In genomic region chr22:35733036-35733435, GRCh38 we compare ENCODE assay signal across 38 cellular contexts. TPM values are rescaled to one million over a fixed set of nuclear protein-coding genes. Genes with fewer than 3 reads are reported as not detected.
"Had no signal": no experiment of that assay in that cellular context is flagged by ENCODE, and none has a peak within 500 bp of the region (broad histone marks: within the 10 kb centered on the region; RNA-seq: fewer than 3 reads in every experiment).

No MANE protein-coding gene starts in this region.

- DNase-seq: activated B cell treated with CpG ODN at 0.5 μM for 24 hours; activated CD4-positive, alpha-beta memory T cell treated with anti-CD3 and anti-CD28 coated beads for 36 hours; activated CD4-positive, alpha-beta T cell treated with anti-CD3 and anti-CD28 coated beads for 4 hours; activated CD4-positive, alpha-beta T cell treated with anti-CD3 and anti-CD28 coated beads, Interleukin-2, amount 10 ng/mL, durations not matched to agents 24 days and 14 days; activated CD4-positive, alpha-beta T cell treated with anti-CD3 and anti-CD28 coated beads, Interleukin-2, amount 50 U/mL, for 1 hour; activated CD4-positive, alpha-beta T cell treated with anti-CD3 and anti-CD28 coated beads, Interleukin-2, amount 50 U/mL, for 4 hours; activated CD4-positive, CD25-positive, alpha-beta regulatory T cell treated with anti-CD3 and anti-CD28 coated beads, Interleukin-2, amount 50 U/mL, for 72 hours; activated CD8-positive, alpha-beta T cell treated with anti-CD3 and anti-CD28 coated beads for 36 hours; activated effector memory CD4-positive, alpha-beta T cell treated with anti-CD3 and anti-CD28 coated beads, Interleukin-2, amount 50 U/mL, for 16 hours; activated gamma-delta T cell treated with Interleukin-2 at 50 U/mL for 16 hours; activated naive CD4-positive, alpha-beta T cell; activated naive CD4-positive, alpha-beta T cell treated with anti-CD3 and anti-CD28 coated beads for 36 hours; activated naive CD4-positive, alpha-beta T cell treated with anti-CD3 and anti-CD28 coated beads, Interleukin-2, amount 50 U/mL, for 16 hours; activated naive CD8-positive, alpha-beta T cell treated with anti-CD3 and anti-CD28 coated beads for 36 hours; activated T-cell treated with anti-CD3 and anti-CD28 coated beads for 4 hours; activated T-cell treated with anti-CD3 and anti-CD28 coated beads, Interleukin-2, amount 50 U/mL, for 1 hour; activated T-cell treated with anti-CD3 and anti-CD28 coated beads, Interleukin-2, amount 50 U/mL, for 4 hours; activated T-cell treated with anti-CD3 and anti-CD28 coated beads, Interleukin-2, amount 50 U/mL, for 72 hours; amniotic stem cell; aorta; brain microvascular endothelial cell; central memory CD4-positive, alpha-beta T cell; SW 1271; T-helper 1 cell; T-helper 2 cell; T-helper 9 cell had no signal

- H3K9me3 Mint-ChIP-seq: activated B cell treated with CpG ODN at 0.5 μM for 24 hours; activated CD4-positive, alpha-beta memory T cell treated with anti-CD3 and anti-CD28 coated beads for 36 hours; activated CD4-positive, alpha-beta T cell treated with anti-CD3 and anti-CD28 coated beads, Interleukin-2, amount 10 ng/mL, durations not matched to agents 24 days and 14 days; activated CD8-positive, alpha-beta T cell treated with anti-CD3 and anti-CD28 coated beads for 36 hours; activated naive CD4-positive, alpha-beta T cell treated with anti-CD3 and anti-CD28 coated beads for 36 hours; activated naive CD4-positive, alpha-beta T cell treated with anti-CD3 and anti-CD28 coated beads, Interleukin-2, amount 50 U/mL, for 72 hours; activated naive CD8-positive, alpha-beta T cell treated with anti-CD3 and anti-CD28 coated beads for 36 hours; activated T-cell treated with anti-CD3 and anti-CD28 coated beads, Interleukin-2, amount 50 U/mL, for 4 hours; activated T-cell treated with anti-CD3 and anti-CD28 coated beads, Interleukin-2, amount 50 U/mL, for 72 hours; activated T-helper 1 cell treated with anti-CD3 and anti-CD28 coated beads, Interleukin-12 subunit alpha, Interleukin-12 subunit beta, Interleukin-2, Interleukin-4 antibody, amounts not matched to agents 30 ng/mL and 10 ng/mL and 1 ng/mL, durations not matched to agents 14 hours and 24 hours and 36 hours; activated T-helper 17 cell treated with anti-CD3 and anti-CD28 coated beads, Interleukin-2, amount 50 U/mL, for 72 hours; T-helper 1 cell treated with Interleukin-12 subunit alpha and Interleukin-12 subunit beta and Interleukin-4 antibody, amounts not matched to agents 30 μg/mL and 1 μg/mL, for 36 hours; T-helper 2 cell treated with Interferon-gamma antibody and Interleukin-4, amounts not matched to agents 5 μg/mL and 100 μg/mL, for 36 hours had no signal

- H3K27ac Mint-ChIP-seq: activated B cell treated with CpG ODN at 0.5 μM for 24 hours; activated CD4-positive, alpha-beta memory T cell treated with anti-CD3 and anti-CD28 coated beads for 36 hours; activated CD4-positive, alpha-beta T cell treated with anti-CD3 and anti-CD28 coated beads, Interleukin-2, amount 10 ng/mL, durations not matched to agents 24 days and 14 days; activated CD8-positive, alpha-beta T cell treated with anti-CD3 and anti-CD28 coated beads for 36 hours; activated naive CD4-positive, alpha-beta T cell treated with anti-CD3 and anti-CD28 coated beads for 36 hours; activated naive CD4-positive, alpha-beta T cell treated with anti-CD3 and anti-CD28 coated beads, Interleukin-2, amount 50 U/mL, for 72 hours; activated naive CD8-positive, alpha-beta T cell treated with anti-CD3 and anti-CD28 coated beads for 36 hours; activated T-cell treated with anti-CD3 and anti-CD28 coated beads, Interleukin-2, amount 50 U/mL, for 72 hours; activated T-helper 1 cell treated with anti-CD3 and anti-CD28 coated beads, Interleukin-12 subunit alpha, Interleukin-12 subunit beta, Interleukin-2, Interleukin-4 antibody, amounts not matched to agents 30 ng/mL and 10 ng/mL and 1 ng/mL, durations not matched to agents 14 hours and 24 hours and 36 hours; activated T-helper 17 cell treated with anti-CD3 and anti-CD28 coated beads, Interleukin-2, amount 50 U/mL, for 72 hours; T-helper 1 cell treated with Interleukin-12 subunit alpha and Interleukin-12 subunit beta and Interleukin-4 antibody, amounts not matched to agents 30 μg/mL and 1 μg/mL, for 36 hours; T-helper 2 cell treated with Interferon-gamma antibody and Interleukin-4, amounts not matched to agents 5 μg/mL and 100 μg/mL, for 36 hours had no signal

- H3K9me3 ChIP-seq: adrenal gland, body of pancreas, breast epithelium had no signal

- H3K27me3 Mint-ChIP-seq: activated CD8-positive, alpha-beta T cell treated with anti-CD3 and anti-CD28 coated beads for 36 hours; activated naive CD8-positive, alpha-beta T cell treated with anti-CD3 and anti-CD28 coated beads for 36 hours had no signal

- H3K27me3 ChIP-seq: adrenal gland, body of pancreas, brain microvascular endothelial cell, breast epithelium had no signal

- H3K4me1 ChIP-seq: adrenal gland, breast epithelium had no signal

- H3K4me3 ChIP-seq: adrenal gland, body of pancreas, breast epithelium had no signal

- H3K36me3 ChIP-seq: adrenal gland, breast epithelium had no signal

- H3K27ac ChIP-seq: adrenal gland, brain microvascular endothelial cell, breast epithelium, VCaP had no signal

- H3K36me3 Mint-ChIP-seq: activated CD4-positive, alpha-beta memory T cell treated with anti-CD3 and anti-CD28 coated beads for 36 hours; activated naive CD4-positive, alpha-beta T cell treated with anti-CD3 and anti-CD28 coated beads, Interleukin-2, amount 50 U/mL, for 72 hours; activated naive CD8-positive, alpha-beta T cell treated with anti-CD3 and anti-CD28 coated beads for 36 hours had no signal

- H3K4me3 Mint-ChIP-seq: activated B cell treated with CpG ODN at 0.5 μM for 24 hours; activated CD4-positive, alpha-beta memory T cell treated with anti-CD3 and anti-CD28 coated beads for 36 hours; activated CD4-positive, alpha-beta T cell treated with anti-CD3 and anti-CD28 coated beads, Interleukin-2, amount 10 ng/mL, durations not matched to agents 24 days and 14 days; activated CD8-positive, alpha-beta T cell treated with anti-CD3 and anti-CD28 coated beads for 36 hours; activated naive CD4-positive, alpha-beta T cell treated with anti-CD3 and anti-CD28 coated beads for 36 hours; activated naive CD8-positive, alpha-beta T cell treated with anti-CD3 and anti-CD28 coated beads for 36 hours; activated T-cell treated with anti-CD3 and anti-CD28 coated beads, Interleukin-2, amount 50 U/mL, for 4 hours; activated T-cell treated with anti-CD3 and anti-CD28 coated beads, Interleukin-2, amount 50 U/mL, for 72 hours; activated T-helper 1 cell treated with anti-CD3 and anti-CD28 coated beads, Interleukin-12 subunit alpha, Interleukin-12 subunit beta, Interleukin-2, Interleukin-4 antibody, amounts not matched to agents 30 ng/mL and 10 ng/mL and 1 ng/mL, durations not matched to agents 14 hours and 24 hours and 36 hours; activated T-helper 17 cell treated with anti-CD3 and anti-CD28 coated beads, Interleukin-2, amount 50 U/mL, for 72 hours; T-helper 1 cell treated with Interleukin-12 subunit alpha and Interleukin-12 subunit beta and Interleukin-4 antibody, amounts not matched to agents 30 μg/mL and 1 μg/mL, for 36 hours; T-helper 2 cell treated with Interferon-gamma antibody and Interleukin-4, amounts not matched to agents 5 μg/mL and 100 μg/mL, for 36 hours had no signal

- H3K4me1 Mint-ChIP-seq: activated CD4-positive, alpha-beta T cell treated with anti-CD3 and anti-CD28 coated beads, Interleukin-2, amount 10 ng/mL, durations not matched to agents 24 days and 14 days; activated naive CD8-positive, alpha-beta T cell treated with anti-CD3 and anti-CD28 coated beads for 36 hours had no signal

- ATAC-seq: activated CD8-positive, alpha-beta T cell treated with anti-CD3 and anti-CD28 coated beads for 36 hours; activated naive CD4-positive, alpha-beta T cell treated with anti-CD3 and anti-CD28 coated beads, Interleukin-2, amount 50 U/mL, for 72 hours; activated T-cell treated with anti-CD3 and anti-CD28 coated beads, Interleukin-2, amount 50 U/mL, for 4 hours; activated T-cell treated with anti-CD3 and anti-CD28 coated beads, Interleukin-2, amount 50 U/mL, for 72 hours; activated T-helper 17 cell treated with anti-CD3 and anti-CD28 coated beads, Interleukin-2, amount 50 U/mL, for 72 hours had no signal

RNA-seq across cellular contexts. Expression of gene APOL5, which starts 15.4 kb away (rescaled TPM):
- total RNA-seq: activated B cell treated with CpG ODN at 0.5 μM for 24 hours; activated CD4-positive, alpha-beta memory T cell treated with anti-CD3 and anti-CD28 coated beads for 36 hours; activated CD4-positive, alpha-beta T cell treated with anti-CD3 and anti-CD28 coated beads, Interleukin-2, amount 10 ng/mL, durations not matched to agents 24 days and 14 days; activated CD8-positive, alpha-beta T cell treated with anti-CD3 and anti-CD28 coated beads for 36 hours; activated naive CD4-positive, alpha-beta T cell treated with anti-CD3 and anti-CD28 coated beads for 36 hours; activated naive CD4-positive, alpha-beta T cell treated with anti-CD3 and anti-CD28 coated beads, Interleukin-2, amount 50 U/mL, for 72 hours; activated naive CD8-positive, alpha-beta T cell treated with anti-CD3 and anti-CD28 coated beads for 36 hours; activated T-cell treated with anti-CD3 and anti-CD28 coated beads, Interleukin-2, amount 50 U/mL, for 4 hours; activated T-cell treated with anti-CD3 and anti-CD28 coated beads, Interleukin-2, amount 50 U/mL, for 72 hours; activated T-helper 1 cell treated with anti-CD3 and anti-CD28 coated beads, Interleukin-12 subunit alpha, Interleukin-12 subunit beta, Interleukin-2, Interleukin-4 antibody, amounts not matched to agents 30 ng/mL and 10 ng/mL and 1 ng/mL, durations not matched to agents 14 hours and 24 hours and 36 hours; activated T-helper 17 cell treated with anti-CD3 and anti-CD28 coated beads, Interleukin-2, amount 50 U/mL, for 72 hours; adrenal gland; aorta; astrocyte; body of pancreas; breast epithelium; cardiac septum; chondrocyte had no signal
- polyA plus RNA-seq: adrenal gland, aorta had no signal
